Comparison of ENCODE assay signal across 24 cellular contexts in the genomic region with DNA sequence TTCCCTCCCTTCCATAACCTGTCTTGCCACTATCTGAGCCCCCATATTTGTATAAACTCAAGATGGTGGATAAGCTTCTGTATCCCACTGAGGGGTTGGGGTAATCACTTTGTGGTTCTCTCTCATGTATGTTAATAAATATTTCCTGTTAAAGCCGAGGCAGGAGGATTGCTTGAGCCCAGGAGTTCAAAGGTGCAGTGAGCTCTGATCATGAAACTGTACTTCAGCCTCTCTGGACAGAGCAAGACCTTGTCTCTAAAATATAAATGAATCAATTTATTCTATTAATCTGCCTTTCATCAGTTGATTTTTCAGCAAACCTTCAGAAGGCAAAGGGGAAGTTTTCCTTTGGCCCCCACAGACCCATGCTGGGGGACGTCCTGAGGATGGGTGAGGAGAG. TPM values are rescaled to one million over a fixed set of nuclear protein-coding genes. Genes with fewer than 3 reads are reported as not detected.
DNase-seq lines count a peak whose midpoint lies in the region; ATAC-seq and TF ChIP-seq lines count a peak whose summit lies in the region.
"Had no signal": no experiment of that assay in that cellular context is flagged by ENCODE, and none has a peak within 500 bp of the region (broad histone marks: within the 10 kb centered on the region; RNA-seq: fewer than 3 reads in every experiment).

No MANE protein-coding gene starts in this region.

- H3K27me3 Mint-ChIP-seq in activated naive CD4-positive, alpha-beta T cell treated with anti-CD3 and anti-CD28 coated beads, Interleukin-2, amount 10 ng/mL, durations not matched to agents 7 days and 5 days = peaks cover 82% of the 10 kb centered on the region
- peaks cover 20% of the 10 kb centered on the region for H3K27me3 Mint-ChIP-seq in IgD-negative memory B cell
- H3K27me3 Mint-ChIP-seq in nephron (ENCODE audit: low read depth) = peaks cover 29% of the 10 kb centered on the region

- no peak overlapping the region for H3K27ac ChIP-seq in upper lobe of right lung
- H3K27ac ChIP-seq: A549; BLaER1 treated with 17β-estradiol and CSF1 and Interleukin-3, amounts not matched to agents 10 nM and 100 nM had no signal

- no peak for TF ChIP-seq CTCF in nephron (IDR thresholded peaks at IDR 0.05; ENCODE audit: unreplicated experiment in 3 of 3)
- no peak for TF ChIP-seq CTCF in upper lobe of right lung (IDR thresholded peaks at IDR 0.05)

- H3K4me3 ChIP-seq in upper lobe of right lung = no peak overlapping the region
- H3K4me3 ChIP-seq: A549; BLaER1 treated with 17β-estradiol and CSF1 and Interleukin-3, amounts not matched to agents 10 nM and 100 nM; GM12878; HAP-1 had no signal

- ATAC-seq in upper lobe of right lung = no peak
- ATAC-seq: A549, GM12878 had no signal

- peak overlapping the region; percentile 39 for H3K27ac Mint-ChIP-seq in activated naive CD4-positive, alpha-beta T cell treated with anti-CD3 and anti-CD28 coated beads, Interleukin-2, amount 10 ng/mL, durations not matched to agents 7 days and 5 days
- H3K27ac Mint-ChIP-seq in IgD-negative memory B cell (peak overlapping the region in 2 of 3 donors; percentile 16 to 20), nephron (peak overlapping the region in 1 of 3 experiments; percentile 60)
- H3K27ac Mint-ChIP-seq: CD14-positive monocyte; CD4-positive, alpha-beta T cell; HFFc6 had no signal

- intact Hi-C loops in upper lobe of right lung (cut with DNase I) = no loop called here

- H3K4me1 Mint-ChIP-seq in activated naive CD4-positive, alpha-beta T cell treated with anti-CD3 and anti-CD28 coated beads, Interleukin-2, amount 10 ng/mL, durations not matched to agents 7 days and 5 days = no peaks in the 10 kb centered on the region
- H3K4me1 Mint-ChIP-seq in IgD-negative memory B cell = peaks cover 0 to 4% (median 4%) of the 10 kb centered on the region in 3 donors
- peaks cover 28% of the 10 kb centered on the region for H3K4me1 Mint-ChIP-seq in nephron

- H3K36me3 ChIP-seq in upper lobe of right lung = no peaks in the 10 kb centered on the region
- H3K36me3 ChIP-seq: BE2C; BLaER1 treated with 17β-estradiol and CSF1 and Interleukin-3, amounts not matched to agents 10 nM and 100 nM; HAP-1 had no signal

- peaks cover 2% of the 10 kb centered on the region for H3K9me3 Mint-ChIP-seq in activated naive CD4-positive, alpha-beta T cell treated with anti-CD3 and anti-CD28 coated beads, Interleukin-2, amount 10 ng/mL, durations not matched to agents 7 days and 5 days
- H3K9me3 Mint-ChIP-seq in IgD-negative memory B cell (peaks cover 0 to 4% (median 3%) of the 10 kb centered on the region in 3 donors), nephron (peaks cover 7% of the 10 kb centered on the region)
- H3K9me3 Mint-ChIP-seq: CD4-positive, alpha-beta T cell; HFFc6 had no signal

- no peak overlapping the region for H3K4me3 Mint-ChIP-seq in activated naive CD4-positive, alpha-beta T cell treated with anti-CD3 and anti-CD28 coated beads, Interleukin-2, amount 10 ng/mL, durations not matched to agents 7 days and 5 days
- no peak overlapping the region for H3K4me3 Mint-ChIP-seq in IgD-negative memory B cell
- H3K4me3 Mint-ChIP-seq in nephron = peak overlapping the region; percentile 28 to 70 (median 30)
- H3K4me3 Mint-ChIP-seq: CD4-positive, alpha-beta T cell; CD8-positive, alpha-beta memory T cell; HFFc6 had no signal

- CTCF ChIA-PET in activated naive CD4-positive, alpha-beta T cell treated with anti-CD3 and anti-CD28 coated beads, Interleukin-2, amount 10 ng/mL, durations not matched to agents 7 days and 5 days (lab: Charles Lee) = no interaction called here

- H3K4me1 ChIP-seq in upper lobe of right lung = peaks cover 7% of the 10 kb centered on the region
- H3K4me1 ChIP-seq: A549, BE2C, HAP-1 had no signal

- no peak for DNase-seq in activated naive CD4-positive, alpha-beta T cell treated with anti-CD3 and anti-CD28 coated beads, Interleukin-2, amount 10 ng/mL, durations not matched to agents 7 days and 5 days
- no peak for DNase-seq in activated naive CD4-positive, alpha-beta T cell treated with anti-CD3 and anti-CD28 coated beads, Interleukin-2, amount 50 U/mL, for 16 hours
- peak; percentile 12 for DNase-seq in upper lobe of right lung
- no peak for DNase-seq in HuH-7.5 (ENCODE audit: low spot score)
- DNase-seq in NCI-H1105 treated with DMSO at 0.1 percent for 48 hours (lab: John Stamatoyannopoulos, UW) = no peak
- DNase-seq: 8988T; ACHN; AML-193; BE2C; CD4-positive, alpha-beta T cell; CD8-positive, alpha-beta memory T cell; DMS 273 treated with DMSO at 0.1 percent for 48 hours; DMS79; EL; GDM1; GOT3; HFFc6 had no signal

- H3K27me3 ChIP-seq in upper lobe of right lung = peaks cover 18% of the 10 kb centered on the region

- H3K36me3 Mint-ChIP-seq in activated naive CD4-positive, alpha-beta T cell treated with anti-CD3 and anti-CD28 coated beads, Interleukin-2, amount 10 ng/mL, durations not matched to agents 7 days and 5 days = no peaks in the 10 kb centered on the region
- H3K36me3 Mint-ChIP-seq in IgD-negative memory B cell = peaks cover 7% of the 10 kb centered on the region
- H3K36me3 Mint-ChIP-seq in nephron (ENCODE audit: low read depth) = no peaks in the 10 kb centered on the region

- H3K9me3 ChIP-seq in upper lobe of right lung = no peaks in the 10 kb centered on the region
- H3K9me3 ChIP-seq: BE2C, HAP-1 had no signal

RNA-seq across cellular contexts. Expression of gene RARRES2, which starts 1.8 kb away (rescaled TPM):
- polyA plus RNA-seq in IgD-negative memory B cell = not detected
- 259 TPM for total RNA-seq in upper lobe of right lung
- total RNA-seq: CD4-positive, alpha-beta T cell; CD8-positive, alpha-beta memory T cell had no signal
- polyA plus RNA-seq: A549; CD14-positive monocyte; CD8-positive, alpha-beta memory T cell had no signal

RNA-seq across cellular contexts. Expression of gene ACTR3C, which starts 19.9 kb away (rescaled TPM):
- polyA plus RNA-seq in IgD-negative memory B cell = 5.2 TPM
- 20.1 TPM for total RNA-seq in upper lobe of right lung
- total RNA-seq: HFFc6 had no signal

RNA-seq across cellular contexts. Expression of gene LRRC61, which starts 20.1 kb away (rescaled TPM):
- polyA plus RNA-seq in IgD-negative memory B cell = 29.1 TPM
- total RNA-seq in upper lobe of right lung = 10.2 TPM
- total RNA-seq: HFFc6 had no signal

RNA-seq across cellular contexts. Expression of gene REPIN1, which starts 25.4 kb away (rescaled TPM):
- polyA plus RNA-seq in IgD-negative memory B cell = 118 TPM
- total RNA-seq in upper lobe of right lung = 93.7 TPM

RNA-seq across cellular contexts. Expression of gene ZNF775, which starts 35.9 kb away (rescaled TPM):
- polyA plus RNA-seq in IgD-negative memory B cell = 5.1 TPM
- total RNA-seq in upper lobe of right lung = 4.4 TPM

Comparison
In these comparisons a context has a peak if more than half of its experiments do, and no peak if none do; other contexts are left out.
1. H3K4me3 Mint-ChIP-seq: peak in nephron (3 of 3); none in activated naive CD4-positive, alpha-beta T cell treated with anti-CD3 and anti-CD28 coated beads, Interleukin-2, amount 10 ng/mL, durations not matched to agents 7 days and 5 days (single experiment) and IgD-negative memory B cell (0 of 4).